In genomic region chr6:1335367-1336037, GRCh38 we compare ENCODE assay signal across 11 cellular contexts. TPM values are rescaled to one million over a fixed set of nuclear protein-coding genes. Genes with fewer than 3 reads are reported as not detected.
DNase-seq lines count a peak whose midpoint lies in the region; ATAC-seq and TF ChIP-seq lines count a peak whose summit lies in the region.
"Had no signal": no experiment of that assay in that cellular context is flagged by ENCODE, and none has a peak within 500 bp of the region (broad histone marks: within the 10 kb centered on the region; RNA-seq: fewer than 3 reads in every experiment).

No MANE protein-coding gene starts in this region.

- H3K27me3 Mint-ChIP-seq in effector memory CD8-positive, alpha-beta T cell: peaks cover 47 to 81% of the 10 kb centered on the region in 2 donors

- H3K4me3 ChIP-seq in astrocyte of the cerebellum (ENCODE audit: low read depth, low read length): no peak overlapping the region
- H3K4me3 ChIP-seq: BLaER1 had no signal

- in situ Hi-C loops in astrocyte of the cerebellum (cut with HindIII; ENCODE audit: low sequenced_read_pairs): no loop called here

- H3K36me3 Mint-ChIP-seq in effector memory CD8-positive, alpha-beta T cell (ENCODE audit: insufficient read depth): peaks cover 2% of the 10 kb centered on the region

- TF ChIP-seq CTCF in astrocyte of the cerebellum (IDR thresholded peaks at IDR 0.05; ENCODE audit: low read depth, low read length, missing control alignments): no peak

- peak; percentile 95 for ATAC-seq in Right ventricle myocardium superior (ENCODE audit: poor library complexity)
- ATAC-seq in GM18909 (IDR thresholded peaks at IDR 0.05; ENCODE audit: poor library complexity, unreplicated experiment): no peak
- ATAC-seq in effector memory CD8-positive, alpha-beta T cell (replicated peaks): no peak

- intact Hi-C loops in Right ventricle myocardium superior (cut with DNase I) (no loop called here), cardiac septum (cut with DNase I) (no loop called here)

- H3K27ac Mint-ChIP-seq in effector memory CD8-positive, alpha-beta T cell: no peak overlapping the region

- DNase-seq in Right ventricle myocardium superior (peak; percentile 57), cardiac septum (ENCODE audit: low spot score) (no peak), astrocyte of the cerebellum (ENCODE audit: low read depth) (peak; percentile 80), left kidney (ENCODE audit: low read depth, low spot score) (peak; percentile 89), NCI-H748 treated with DMSO at 0.1 percent for 48 hours (lab: John Stamatoyannopoulos, UW) (no peak), midbrain (lab: John Stamatoyannopoulos, UW) (no peak)
- no peak for DNase-seq in effector memory CD8-positive, alpha-beta T cell
- DNase-seq: activated CD8-positive, alpha-beta memory T cell treated with anti-CD3 and anti-CD28 coated beads, Interleukin-2, amount 50 U/mL, for 4 hours; NCI-H2029 treated with DMSO at 0.1 percent for 48 hours had no signal

- H3K4me1 Mint-ChIP-seq in effector memory CD8-positive, alpha-beta T cell (ENCODE audit: low read depth in 2 of 2): no peaks in the 10 kb centered on the region

- H3K4me3 Mint-ChIP-seq in effector memory CD8-positive, alpha-beta T cell: no peak overlapping the region

- peaks cover 0 to under 1% of the 10 kb centered on the region in 2 donors for H3K9me3 Mint-ChIP-seq in effector memory CD8-positive, alpha-beta T cell

RNA-seq across cellular contexts. Expression of gene FOXQ1, which starts 23.6 kb away (rescaled TPM):
- total RNA-seq in Right ventricle myocardium superior: not detected
- total RNA-seq in cardiac septum: not detected

RNA-seq across cellular contexts. Expression of gene FOXF2, which starts 53.9 kb away (rescaled TPM):
- total RNA-seq in Right ventricle myocardium superior (0.16 TPM), cardiac septum (0.43 TPM)

Comparison
In these comparisons a context has a peak if more than half of its experiments do, and no peak if none do; other contexts are left out.
1. DNase-seq: peak in Right ventricle myocardium superior (single experiment), astrocyte of the cerebellum (single experiment) and left kidney (single experiment); none in cardiac septum (single experiment), NCI-H748 treated with DMSO at 0.1 percent for 48 hours (single experiment), effector memory CD8-positive, alpha-beta T cell (0 of 3) and midbrain (single experiment).